In the genomic region with DNA sequence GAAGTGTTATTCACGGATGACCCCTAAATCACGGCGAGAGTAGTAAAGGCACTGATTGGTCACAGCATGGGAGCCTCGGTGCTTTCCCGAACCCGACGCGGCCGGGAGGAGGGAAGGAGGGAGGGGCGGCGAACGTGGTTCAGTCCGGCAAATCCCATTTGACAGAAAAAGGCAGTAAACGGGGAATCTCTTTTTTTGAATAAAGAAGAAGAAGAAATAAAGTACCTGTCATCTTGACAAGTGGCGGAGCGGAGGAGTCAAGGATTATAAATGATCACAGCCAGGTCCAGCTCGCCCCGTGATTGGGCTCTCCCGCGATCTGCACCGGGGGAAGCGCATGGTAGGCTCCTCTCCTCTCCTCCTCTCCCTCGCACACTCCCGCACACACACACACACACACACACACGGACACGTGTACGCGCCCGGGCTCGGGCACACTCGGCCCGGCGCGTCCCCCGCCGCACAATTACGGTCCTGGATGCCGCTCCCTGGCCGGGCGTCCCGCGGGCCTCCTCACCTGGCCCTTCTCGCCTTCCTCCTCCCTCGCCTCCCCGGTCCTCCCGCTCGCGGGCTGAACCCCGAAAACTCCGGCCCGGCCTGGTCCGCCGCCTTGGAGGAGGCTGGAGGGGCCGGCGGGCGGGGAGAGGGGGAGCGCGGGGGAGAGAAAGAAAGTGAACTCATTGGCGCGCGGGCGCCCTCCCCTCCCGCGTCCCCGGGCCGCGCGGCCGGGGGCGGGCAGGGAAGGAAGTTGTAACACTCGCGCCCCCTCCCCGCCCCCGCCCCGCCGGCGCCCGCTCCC, we compare ENCODE assay signal across 8 cellular contexts.
A peak's percentile ranks its signal among the peaks of the same experiment; 100 is the strongest.
DNase-seq lines count a peak whose midpoint lies in the region; ATAC-seq and TF ChIP-seq lines count a peak whose summit lies in the region.

No MANE protein-coding gene starts in this region.

- peak overlapping the region; percentile 56 to 84 (median 66) for H3K4me3 Mint-ChIP-seq in naive thymus-derived CD4-positive, alpha-beta T cell

- H3K27me3 Mint-ChIP-seq in naive thymus-derived CD4-positive, alpha-beta T cell: peaks cover 61 to 74% (median 71%) of the 10 kb centered on the region in 5 donors

- DNase-seq in NCI-H524 (lab: John Stamatoyannopoulos, UW) (peak; percentile 41 to 53), NCI-H524 treated with DMSO at 0.1 percent for 48 hours (lab: John Stamatoyannopoulos, UW) (no peak), NAMALWA (ENCODE audit: low spot score) (no peak), hepatic stellate cell (ENCODE audit: low spot score) (no peak)
- no peak for DNase-seq in naive thymus-derived CD4-positive, alpha-beta T cell

- CTCF ChIA-PET in naive thymus-derived CD4-positive, alpha-beta T cell (lab: Charles Lee): no interaction called here

- H3K27me3 ChIP-seq in naive thymus-derived CD4-positive, alpha-beta T cell (ENCODE audit: control insufficient read depth in 2 of 2, insufficient read depth in 2 of 2, low read length in 2 of 2): peaks cover 0 to 7% of the 10 kb centered on the region in 2 donors

- peak; percentile 21 for ATAC-seq in HG03521 (IDR thresholded peaks at IDR 0.05; ENCODE audit: unreplicated experiment)
- ATAC-seq in SK-N-SH treated with all-trans-retinoic acid at 6 μM for 48 hours: peak; percentile 83
- ATAC-seq in esophagus mucosa: peak; percentile 68
- ATAC-seq in naive thymus-derived CD4-positive, alpha-beta T cell: no peak

- no peaks in the 10 kb centered on the region for H3K4me1 ChIP-seq in naive thymus-derived CD4-positive, alpha-beta T cell (ENCODE audit: control insufficient read depth in 2 of 2, insufficient read depth in 2 of 2, low read length in 2 of 2)

- H3K36me3 ChIP-seq in naive thymus-derived CD4-positive, alpha-beta T cell (ENCODE audit: control insufficient read depth in 2 of 3, insufficient read depth in 3 of 3, low read length in 3 of 3): no peaks in the 10 kb centered on the region

- H3K27ac ChIP-seq in naive thymus-derived CD4-positive, alpha-beta T cell (ENCODE audit: low read depth, low read length): no peak overlapping the region

- POLR2A ChIA-PET in naive thymus-derived CD4-positive, alpha-beta T cell (lab: Charles Lee): no interaction called here

- H3K4me1 Mint-ChIP-seq in naive thymus-derived CD4-positive, alpha-beta T cell: peaks cover 0 to 29% (median 17%) of the 10 kb centered on the region in 7 donors

- intact Hi-C loops in naive thymus-derived CD4-positive, alpha-beta T cell (cut with micrococcal nuclease): loop anchor here in 1 of 2 donors (10.0 kb wide), 2 partner anchors 311 to 1761 kb away; partner anchors contain the start of gene STOX2

- no peaks in the 10 kb centered on the region for H3K9me3 ChIP-seq in naive thymus-derived CD4-positive, alpha-beta T cell (ENCODE audit: control insufficient read depth in 2 of 3, low read length in 3 of 3)

- H3K36me3 Mint-ChIP-seq in naive thymus-derived CD4-positive, alpha-beta T cell: peaks cover 0 to 7% (median 0%) of the 10 kb centered on the region in 5 donors

- H3K27ac Mint-ChIP-seq in naive thymus-derived CD4-positive, alpha-beta T cell: peak overlapping the region in 1 of 9 donors; percentile 42

- H3K9me3 Mint-ChIP-seq in naive thymus-derived CD4-positive, alpha-beta T cell: peaks cover 0 to 7% (median 0%) of the 10 kb centered on the region in 11 donors

- H3K4me3 ChIP-seq in naive thymus-derived CD4-positive, alpha-beta T cell (ENCODE audit: low read length): no peak overlapping the region

TF ChIP-seq in SK-N-SH treated with all-trans-retinoic acid at 6 μM for 48 hours, 23 proteins besides CTCF, POLR2A, EP300 and RAD21:
- TF ChIP-seq ARNTL (CRISPR knock-in tag; IDR thresholded peaks at IDR 0.05; ENCODE audit: borderline replicate concordance, low read depth): no peak
- TF ChIP-seq, protein P1, sequence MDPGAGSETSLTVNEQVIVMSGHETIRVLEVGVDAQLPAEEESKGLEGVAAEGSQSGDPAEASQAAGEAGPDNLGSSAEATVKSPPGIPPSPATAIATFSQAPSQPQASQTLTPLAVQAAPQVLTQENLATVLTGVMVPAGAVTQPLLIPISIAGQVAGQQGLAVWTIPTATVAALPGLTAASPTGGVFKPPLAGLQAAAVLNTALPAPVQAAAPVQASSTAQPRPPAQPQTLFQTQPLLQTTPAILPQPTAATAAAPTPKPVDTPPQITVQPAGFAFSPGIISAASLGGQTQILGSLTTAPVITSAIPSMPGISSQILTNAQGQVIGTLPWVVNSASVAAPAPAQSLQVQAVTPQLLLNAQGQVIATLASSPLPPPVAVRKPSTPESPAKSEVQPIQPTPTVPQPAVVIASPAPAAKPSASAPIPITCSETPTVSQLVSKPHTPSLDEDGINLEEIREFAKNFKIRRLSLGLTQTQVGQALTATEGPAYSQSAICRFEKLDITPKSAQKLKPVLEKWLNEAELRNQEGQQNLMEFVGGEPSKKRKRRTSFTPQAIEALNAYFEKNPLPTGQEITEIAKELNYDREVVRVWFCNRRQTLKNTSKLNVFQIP (CRISPR knock-in tag; IDR thresholded peaks at IDR 0.05; ENCODE audit: borderline replicate concordance, low read depth): 0 out of 2 replicates have a peak, but pooled peaks have one; percentile 20
- TF ChIP-seq OSR1 (CRISPR knock-in tag; IDR thresholded peaks at IDR 0.05): no peak

Comparison
In these comparisons a context has a peak if more than half of its experiments do, and no peak if none do; other contexts are left out.
1. DNase-seq: peak in NCI-H524 (2 of 2); none in NCI-H524 treated with DMSO at 0.1 percent for 48 hours (single experiment), naive thymus-derived CD4-positive, alpha-beta T cell (0 of 9), NAMALWA (single experiment) and hepatic stellate cell (single experiment).